In the genomic region with DNA sequence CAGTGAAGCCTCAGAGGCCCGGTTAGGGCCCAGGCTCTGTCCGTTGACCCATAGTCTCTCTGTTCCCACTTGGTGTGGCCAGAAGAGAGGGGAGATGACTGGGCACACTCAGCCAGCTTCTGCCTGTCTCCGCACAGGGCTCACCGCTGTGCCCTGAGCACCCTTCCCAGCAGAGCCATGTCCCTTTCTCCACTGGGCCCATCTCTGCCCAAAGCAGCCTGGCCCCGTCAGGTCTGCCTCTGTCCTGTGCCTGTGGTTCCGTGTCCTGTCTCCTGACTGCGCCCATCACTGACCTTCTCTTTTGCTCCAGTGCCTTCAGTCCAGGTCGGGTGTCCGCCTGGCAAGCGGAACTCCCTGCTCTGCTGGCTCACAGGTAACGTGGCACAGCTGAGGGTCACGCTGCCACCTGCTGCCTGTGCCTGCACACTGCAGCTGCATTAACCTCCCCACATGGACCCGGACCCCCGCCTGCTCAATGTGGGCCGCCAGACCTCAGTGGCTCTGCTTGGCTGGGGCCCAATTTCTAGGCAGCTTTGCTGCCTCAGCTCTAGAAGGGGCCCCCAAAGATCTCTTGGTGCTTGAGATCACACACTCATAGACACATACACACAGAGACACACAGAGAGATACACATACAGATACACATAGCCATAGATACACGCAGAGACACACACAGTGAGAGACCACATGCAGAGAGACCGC, we compare ENCODE assay signal across 8 cellular contexts. TPM values are rescaled to one million over a fixed set of nuclear protein-coding genes. Genes with fewer than 3 reads are reported as not detected.
A peak's percentile ranks its signal among the peaks of the same experiment; 100 is the strongest.
DNase-seq lines count a peak whose midpoint lies in the region; ATAC-seq and TF ChIP-seq lines count a peak whose summit lies in the region.

No MANE protein-coding gene starts in this region.

- H3K27ac ChIP-seq in 22Rv1: no peak overlapping the region

- H3K36me3 Mint-ChIP-seq in naive B cell: peaks cover 0 to 8% of the 10 kb centered on the region in 2 donors
- H3K36me3 Mint-ChIP-seq in stimulated activated memory B cell treated with anti-CD40 and anti-IgM and Interleukin-4, amounts not matched to agents 10 μg/mL and 1 μg/mL and 100 μg/mL, for 72 hours: peaks cover 13% of the 10 kb centered on the region

- DNase-seq in NCI-H510A (lab: John Stamatoyannopoulos, UW): peak; percentile 42
- peak; percentile 51 for DNase-seq in activated CD8-positive, alpha-beta memory T cell treated with anti-CD3 and anti-CD28 coated beads, Interleukin-2, amount 50 U/mL, for 24 hours (ENCODE audit: extremely low read depth)
- peak; percentile 63 for DNase-seq in epidermal melanocyte (ENCODE audit: insufficient read length, low spot score)
- peak; percentile 63 for DNase-seq in naive B cell

- H3K27me3 Mint-ChIP-seq in naive B cell: no peaks in the 10 kb centered on the region
- no peaks in the 10 kb centered on the region for H3K27me3 Mint-ChIP-seq in stimulated activated memory B cell treated with anti-CD40 and anti-IgM and Interleukin-4, amounts not matched to agents 10 μg/mL and 1 μg/mL and 100 μg/mL, for 72 hours

- H3K4me3 Mint-ChIP-seq in naive B cell: no peak overlapping the region
- no peak overlapping the region for H3K4me3 Mint-ChIP-seq in stimulated activated memory B cell treated with anti-CD40 and anti-IgM and Interleukin-4, amounts not matched to agents 10 μg/mL and 1 μg/mL and 100 μg/mL, for 72 hours

- peak; percentile 91 for TF ChIP-seq CTCF in 22Rv1 (IDR thresholded peaks at IDR 0.05)
- TF ChIP-seq CTCF in GM12875 (IDR thresholded peaks at IDR 0.05; ENCODE audit: borderline replicate concordance, insufficient read depth, low read depth, low read length): peak; percentile 97

- no peaks in the 10 kb centered on the region for H3K9me3 Mint-ChIP-seq in naive B cell
- no peaks in the 10 kb centered on the region for H3K9me3 Mint-ChIP-seq in stimulated activated memory B cell treated with anti-CD40 and anti-IgM and Interleukin-4, amounts not matched to agents 10 μg/mL and 1 μg/mL and 100 μg/mL, for 72 hours

- no peaks in the 10 kb centered on the region for H3K4me1 Mint-ChIP-seq in naive B cell
- H3K4me1 Mint-ChIP-seq in stimulated activated memory B cell treated with anti-CD40 and anti-IgM and Interleukin-4, amounts not matched to agents 10 μg/mL and 1 μg/mL and 100 μg/mL, for 72 hours: no peaks in the 10 kb centered on the region

- no peak overlapping the region for H3K4me3 ChIP-seq in GM12875 (ENCODE audit: low read depth, low read length)

- ATAC-seq in HG02870 (IDR thresholded peaks at IDR 0.05; ENCODE audit: unreplicated experiment) (peak; percentile 71), naive B cell (ENCODE audit: low read depth in 2 of 2) (peak; percentile 91 to 94)
- peak; percentile 89 for ATAC-seq in stimulated activated memory B cell treated with anti-CD40 and anti-IgM and Interleukin-4, amounts not matched to agents 10 μg/mL and 1 μg/mL and 100 μg/mL, for 72 hours

- no peak overlapping the region for H3K27ac Mint-ChIP-seq in naive B cell
- no peak overlapping the region for H3K27ac Mint-ChIP-seq in stimulated activated memory B cell treated with anti-CD40 and anti-IgM and Interleukin-4, amounts not matched to agents 10 μg/mL and 1 μg/mL and 100 μg/mL, for 72 hours

RNA-seq across cellular contexts. Expression of a gene that starts 15.2 kb away (rescaled TPM):
- 10 to 100 TPM in 1 of 6 donors, 1 to 10 TPM in 5; 4.3 to 16.3 (median 6.1) TPM for polyA plus RNA-seq in naive B cell (ENCODE audit: low read depth in 6 of 6)

RNA-seq across cellular contexts. Expression of a gene that starts 40.2 kb away (rescaled TPM):
- polyA plus RNA-seq in naive B cell (ENCODE audit: low read depth in 6 of 6): 1 to 10 TPM in 5 of 6 donors, not detected in 1; 3.3 to 9.4 (median 6.3) TPM

RNA-seq across cellular contexts. Expression of a gene that starts 42.9 kb away (rescaled TPM):
- 1 to 10 TPM in 3 of 6 donors, under 1 TPM in 1, not detected in 2; 0.44 to 1.4 (median 1.1) TPM for polyA plus RNA-seq in naive B cell (ENCODE audit: low read depth in 6 of 6)

RNA-seq across cellular contexts. Expression of a gene that starts 56.9 kb away (rescaled TPM):
- 10 to 100 TPM in 5 of 6 donors, 1 to 10 TPM in 1; 7.3 to 22.8 (median 20.0) TPM for polyA plus RNA-seq in naive B cell (ENCODE audit: low read depth in 6 of 6)
